In genomic region chr1:112359961-112360767, GRCh38 we compare ENCODE assay signal across 11 cellular contexts. TPM values are rescaled to one million over a fixed set of nuclear protein-coding genes. Genes with fewer than 3 reads are reported as not detected.
A peak's percentile ranks its signal among the peaks of the same experiment; 100 is the strongest.
DNase-seq lines count a peak whose midpoint lies in the region; ATAC-seq and TF ChIP-seq lines count a peak whose summit lies in the region.
"Had no signal": no experiment of that assay in that cellular context is flagged by ENCODE, and none has a peak within 500 bp of the region (broad histone marks: within the 10 kb centered on the region; RNA-seq: fewer than 3 reads in every experiment).

No MANE protein-coding gene starts in this region.

- peak overlapping the region; percentile 84 to 86 for H3K27ac ChIP-seq in esophagus (ENCODE audit: low read depth in 2 of 2, low read length in 1 of 2)
- peak overlapping the region in 1 of 2 donors; percentile 90 for H3K27ac ChIP-seq in lung (ENCODE audit: low read depth in 1 of 2, low read length in 1 of 2)
- H3K27ac ChIP-seq in thymus (ENCODE audit: low read depth), result peak overlapping the region; percentile 73

- H3K4me1 ChIP-seq in esophagus (ENCODE audit: control insufficient read depth in 2 of 2, insufficient read depth in 2 of 2, low read length in 1 of 2), result peaks cover 3 to 12% of the 10 kb centered on the region in 2 donors
- peaks cover 0 to 2% of the 10 kb centered on the region in 2 donors for H3K4me1 ChIP-seq in lung (ENCODE audit: control insufficient read depth in 2 of 2, insufficient read depth in 2 of 2, low read length in 2 of 2)
- no peaks in the 10 kb centered on the region for H3K4me1 ChIP-seq in thymus (ENCODE audit: control insufficient read depth, insufficient read depth, low read length)

- H3K9me3 ChIP-seq in esophagus (ENCODE audit: control insufficient read depth in 2 of 2, insufficient read depth in 1 of 2, low read depth in 1 of 2, low read length in 1 of 2), result no peaks in the 10 kb centered on the region
- peaks cover 0 to 2% of the 10 kb centered on the region in 2 donors for H3K9me3 ChIP-seq in lung (ENCODE audit: control insufficient read depth in 2 of 2, insufficient read depth in 1 of 2, low read length in 1 of 2)
- H3K9me3 ChIP-seq in thymus (ENCODE audit: control insufficient read depth), result no peaks in the 10 kb centered on the region

- intact Hi-C loops in natural killer cell (cut with micrococcal nuclease), result no loop called here

- peaks cover 32 to 46% of the 10 kb centered on the region in 2 donors for H3K27me3 Mint-ChIP-seq in natural killer cell (ENCODE audit: low read depth in 2 of 2)

- H3K4me3 ChIP-seq in esophagus (ENCODE audit: low read depth in 1 of 2, low read length in 2 of 2), result peak overlapping the region in 1 of 2 donors; percentile 2
- no peak overlapping the region for H3K4me3 ChIP-seq in lung
- no peak overlapping the region for H3K4me3 ChIP-seq in thymus (ENCODE audit: low read length)

- H3K36me3 Mint-ChIP-seq in natural killer cell, result no peaks in the 10 kb centered on the region

- WGBS in esophagus, 2 donors, result 29 to 37% methylated on average over 11 of the region's 11 CpGs
- whole genome bisulfite sequencing in lung, 2 donors, result 33 to 52% methylated on average over 11 of the region's 11 CpGs
- 74% methylated on average over 11 of the region's 11 CpGs for WGBS in thymus

- H3K27me3 ChIP-seq in esophagus (ENCODE audit: control insufficient read depth in 1 of 2, insufficient read depth in 2 of 2, low read length in 2 of 2), result no peaks in the 10 kb centered on the region
- H3K27me3 ChIP-seq in lung (ENCODE audit: control insufficient read depth, insufficient read depth), result no peaks in the 10 kb centered on the region
- no peaks in the 10 kb centered on the region for H3K27me3 ChIP-seq in thymus (ENCODE audit: control insufficient read depth, insufficient read depth)

- H3K36me3 ChIP-seq in esophagus (ENCODE audit: control insufficient read depth in 2 of 2, insufficient read depth in 2 of 2, low read length in 1 of 2) (no peaks in the 10 kb centered on the region), lung (ENCODE audit: control insufficient read depth in 2 of 2, insufficient read depth in 2 of 2, low read length in 2 of 2) (no peaks in the 10 kb centered on the region), thymus (ENCODE audit: control insufficient read depth, insufficient read depth) (no peaks in the 10 kb centered on the region)

- no peak for TF ChIP-seq CTCF in lung (IDR thresholded peaks at IDR 0.05; ENCODE audit: control extremely low read depth, extremely low read depth)
- no peak for TF ChIP-seq CTCF in natural killer cell (IDR thresholded peaks at IDR 0.05)

- H3K4me3 Mint-ChIP-seq in natural killer cell, result no peak overlapping the region
- H3K4me3 Mint-ChIP-seq: activated CD4-positive, alpha-beta T cell treated with anti-CD3 and anti-CD28 coated beads, Interleukin-2, amount 10 ng/mL, durations not matched to agents 24 days and 14 days had no signal

- H3K27ac Mint-ChIP-seq in natural killer cell, result no peak overlapping the region
- H3K27ac Mint-ChIP-seq: activated CD4-positive, alpha-beta T cell treated with anti-CD3 and anti-CD28 coated beads, Interleukin-2, amount 10 ng/mL, durations not matched to agents 24 days and 14 days had no signal

- ATAC-seq in lung (ENCODE audit: insufficient read depth, low FRiP score) (peak; percentile 79), natural killer cell (no peak), GM18520 (IDR thresholded peaks at IDR 0.05; ENCODE audit: unreplicated experiment) (no peak), HG03097 (IDR thresholded peaks at IDR 0.05; ENCODE audit: low FRiP score, unreplicated experiment) (no peak)

- H3K9me3 Mint-ChIP-seq in natural killer cell, result no peaks in the 10 kb centered on the region
- H3K9me3 Mint-ChIP-seq: activated CD4-positive, alpha-beta T cell treated with anti-CD3 and anti-CD28 coated beads, Interleukin-2, amount 10 ng/mL, durations not matched to agents 24 days and 14 days had no signal

- peaks cover 0 to 18% of the 10 kb centered on the region in 2 donors for H3K4me1 Mint-ChIP-seq in natural killer cell

- peak; percentile 40 for DNase-seq in MV-4-11 (lab: John Stamatoyannopoulos, UW)
- DNase-seq in lung (ENCODE audit: low spot score), result peak; percentile 78
- no peak for DNase-seq in natural killer cell
- DNase-seq in amniotic stem cell (lab: John Stamatoyannopoulos, UW), result no peak
- DNase-seq: activated CD4-positive, alpha-beta T cell treated with anti-CD3 and anti-CD28 coated beads, Interleukin-2, amount 10 ng/mL, durations not matched to agents 24 days and 14 days; effector CD4-positive, alpha-beta T cell; NCI-H1694 had no signal

RNA-seq across cellular contexts. Expression of gene CTTNBP2NL, which starts 35.9 kb away (rescaled TPM):
- polyA plus RNA-seq in esophagus, result 10 to 100 TPM in 1 of 2 donors, 1 to 10 TPM in 1; 9.4 to 14.0 TPM
- 10 to 100 TPM; 23.8 to 38.5 TPM for total RNA-seq in lung
- polyA plus RNA-seq in lung, result 10 to 100 TPM in 1 of 2 donors, 1 to 10 TPM in 1; 9.0 to 10.1 TPM
- 4.8 TPM for polyA plus RNA-seq in thymus
- under 1 TPM; 0.07 to 0.94 (median 0.15) TPM for total RNA-seq in natural killer cell

Comparison
In these comparisons a context has a peak if more than half of its experiments do, and no peak if none do; other contexts are left out.
1. DNase-seq: peak in MV-4-11 (single experiment) and lung (single experiment); none in natural killer cell (single experiment) and amniotic stem cell (single experiment).